8 cellular contexts compared by ENCODE assay signal in the genomic region with DNA sequence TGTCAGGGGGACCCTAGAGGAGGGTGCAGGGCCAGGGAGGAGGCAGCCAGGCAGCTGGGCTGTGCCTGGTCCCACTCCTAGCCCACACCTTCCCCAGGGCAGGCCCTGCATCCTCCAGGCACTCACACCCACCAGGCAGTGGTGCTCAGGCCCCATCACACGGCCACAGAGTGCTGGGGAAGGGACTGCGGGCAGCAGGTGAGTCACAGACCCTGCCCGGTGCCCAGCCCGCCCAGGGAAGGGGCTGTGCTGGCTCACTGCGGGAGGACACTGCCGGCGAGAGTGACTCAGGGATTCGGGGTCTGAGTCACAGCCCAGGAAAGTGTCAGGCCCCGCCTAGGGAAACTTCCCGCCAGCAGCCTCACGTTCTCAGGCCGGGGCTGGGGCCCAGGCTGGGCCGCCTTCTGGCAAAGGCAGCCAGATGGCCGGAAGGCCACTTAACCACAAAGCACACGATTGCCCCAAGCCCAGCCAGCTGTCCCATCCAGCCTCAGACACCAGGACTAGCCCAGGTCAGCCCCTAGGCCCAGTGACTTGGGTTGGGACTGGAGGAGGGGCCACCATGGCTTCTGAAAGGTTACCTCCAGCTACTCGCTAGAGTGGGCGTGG. TPM values are rescaled to one million over a fixed set of nuclear protein-coding genes. Genes with fewer than 3 reads are reported as not detected.
A peak's percentile ranks its signal among the peaks of the same experiment; 100 is the strongest.
DNase-seq lines count a peak whose midpoint lies in the region; ATAC-seq and TF ChIP-seq lines count a peak whose summit lies in the region.

No MANE protein-coding gene starts in this region.

- no peak for TF ChIP-seq CTCF in Panc1 (IDR thresholded peaks at IDR 0.05)
- TF ChIP-seq CTCF in upper lobe of right lung (IDR thresholded peaks at IDR 0.05): no peak

- in situ Hi-C loops in Panc1 (cut with HindIII; ENCODE audit: low pct_unique_long_range_greater_than_20kb, low sequenced_read_pairs): no loop called here

- intact Hi-C loops in Panc1 (cut with micrococcal nuclease; ENCODE audit: unreplicated experiment) (loop anchor here (10.0 kb wide), 1 partner anchor 110 kb away; no protein-coding TSS in a partner anchor), upper lobe of right lung (cut with DNase I) (loop anchor here (5.0 kb wide), 1 partner anchor 43 kb away; a partner anchor contains a TSS)

- H3K27me3 ChIP-seq in Panc1 (ENCODE audit: control insufficient read depth, insufficient read depth, low read length): no peaks in the 10 kb centered on the region
- H3K27me3 ChIP-seq in upper lobe of right lung: no peaks in the 10 kb centered on the region

- H3K9me3 ChIP-seq in Panc1 (ENCODE audit: control insufficient read depth, insufficient read depth, low read depth, low read length): no peaks in the 10 kb centered on the region
- H3K9me3 ChIP-seq in upper lobe of right lung: no peaks in the 10 kb centered on the region

- BruUV-seq in Panc1 (replicated peaks; lab: Mats Ljungman, UMichigan): no TSS peak

- H3K4me1 ChIP-seq in Panc1 (ENCODE audit: control insufficient read depth, insufficient read depth, low read length) (peaks cover 25% of the 10 kb centered on the region), upper lobe of right lung (peaks cover 36% of the 10 kb centered on the region)

- POLR2A ChIA-PET in Panc1 (lab: Charles Lee): no interaction called here

- H3K27ac ChIP-seq in Panc1 (ENCODE audit: low read length) (peak overlapping the region; percentile 88), upper lobe of right lung (peak overlapping the region; percentile 78)

- H3K4me3 ChIP-seq in Panc1 (ENCODE audit: low read depth in 2 of 2, low read length in 2 of 2): no peak overlapping the region; a peak in 1 of 4 replicates
- no peak overlapping the region for H3K4me3 ChIP-seq in upper lobe of right lung

- no peaks in the 10 kb centered on the region for H3K36me3 ChIP-seq in Panc1 (ENCODE audit: control insufficient read depth, insufficient read depth, low read length)
- no peaks in the 10 kb centered on the region for H3K36me3 ChIP-seq in upper lobe of right lung

- ATAC-seq in GM18873 (IDR thresholded peaks at IDR 0.05; ENCODE audit: low FRiP score, unreplicated experiment) (peak; percentile 89), HG03064 (IDR thresholded peaks at IDR 0.05; ENCODE audit: low read depth, unreplicated experiment) (peak; percentile 72), Panc1 (peak; percentile 94), upper lobe of right lung (peak; percentile 81)

- CTCF ChIA-PET in Panc1 (lab: Charles Lee): no interaction called here

- peak; percentile 98 for DNase-seq in A172 (ENCODE audit: low spot score)
- peak; percentile 87 for DNase-seq in Panc1 (ENCODE audit: low read depth, low spot score)
- DNase-seq in activated T-helper 1 cell treated with anti-CD3 and anti-CD28 coated beads, Interleukin-2, amount 50 U/mL, for 16 hours (ENCODE audit: low read depth in 1 of 2, low spot score in 1 of 2): peak; percentile 32 to 66
- peak; percentile 69 for DNase-seq in foreskin melanocyte
- DNase-seq in pons (ENCODE audit: low spot score): peak; percentile 66
- DNase-seq in upper lobe of right lung: peak; percentile 86

RNA-seq across cellular contexts. Expression of a gene that starts 42.2 kb away (rescaled TPM):
- total RNA-seq in A172 (2014; rRNA removed; shearing (Covaris generic)): 114 and 117 TPM in 2 replicates
- 58.6 TPM for total RNA-seq in Panc1 (2021; ENCODE audit: unreplicated experiment)
- polyA plus RNA-seq in Panc1 (2012; ENCODE audit: insufficient read length): 77.0 TPM
- 33.4 TPM for total RNA-seq in upper lobe of right lung
